In genomic region chr2:232326274-232326895, GRCh38 we compare ENCODE assay signal across 15 cellular contexts. TPM values are rescaled to one million over a fixed set of nuclear protein-coding genes. Genes with fewer than 3 reads are reported as not detected.
DNase-seq lines count a peak whose midpoint lies in the region; ATAC-seq, FAIRE-seq and TF ChIP-seq lines count a peak whose summit lies in the region.
"Not testable (repeated sequence)": the region's sequence is repeated elsewhere in the genome, so short reads cannot be mapped to it uniquely, and the experiment has no call there.
"Had no signal": no experiment of that assay in that cellular context is flagged by ENCODE, and none has a peak within 500 bp of the region (broad histone marks: within the 10 kb centered on the region; RNA-seq: fewer than 3 reads in every experiment).

No MANE protein-coding gene starts in this region.

- not testable (repeated sequence) for H3K56ac ChIP-seq in H1 (replicated peaks; ENCODE audit: insufficient read length, low read depth, low read length)

- not testable (repeated sequence) for H3K27me3 Mint-ChIP-seq in activated CD8-positive, alpha-beta T cell treated with anti-CD3 and anti-CD28 coated beads, Interleukin-2, amount 10 ng/mL, durations not matched to agents 7 days and 5 days (ENCODE audit: low read depth); nephron (ENCODE audit: low read depth)

- not testable (repeated sequence) for H2BK5ac ChIP-seq in H1 (ENCODE audit: low read depth, low read length)

- H3K27ac ChIP-seq in A673 (ENCODE audit: low read depth, low read length, poor library complexity, severe bottlenecking); DOHH2 (ENCODE audit: low read depth, low read length); H1 (ENCODE audit: low read depth, low read length); heart left ventricle; thoracic aorta: not testable (repeated sequence)

- not testable (repeated sequence) for H3K9me3 Mint-ChIP-seq in activated CD8-positive, alpha-beta T cell treated with anti-CD3 and anti-CD28 coated beads, Interleukin-2, amount 10 ng/mL, durations not matched to agents 7 days and 5 days (ENCODE audit: insufficient read depth); nephron

- H3K36me3 ChIP-seq in A673 (ENCODE audit: insufficient read depth, low read length, poor library complexity, severe bottlenecking); DOHH2 (ENCODE audit: control insufficient read depth, low read length); NT2/D1 (ENCODE audit: insufficient read depth, insufficient read length, low read length); H1 (ENCODE audit: control insufficient read depth in 2 of 4, insufficient read depth in 4 of 4, low read length in 3 of 4); heart left ventricle; thoracic aorta: not testable (repeated sequence)

- H2AFZ ChIP-seq in H1 (ENCODE audit: low read length) = not testable (repeated sequence)

- H3K23me2 ChIP-seq in H1 (ENCODE audit: low read depth, low read length) = not testable (repeated sequence)

- H2BK12ac ChIP-seq in H1 (ENCODE audit: low read depth, low read length) = 0 out of 2 replicates have a peak overlapping the region, but pooled peaks have one; percentile 50

- not testable (repeated sequence) for H2BK20ac ChIP-seq in H1 (ENCODE audit: low read length)

- not testable (repeated sequence) for H4K91ac ChIP-seq in H1 (replicated peaks; ENCODE audit: insufficient read length, low read length)

- peaks cover 45% of the 10 kb centered on the region for H3K4me1 Mint-ChIP-seq in activated CD8-positive, alpha-beta T cell treated with anti-CD3 and anti-CD28 coated beads, Interleukin-2, amount 10 ng/mL, durations not matched to agents 7 days and 5 days (ENCODE audit: low read depth)
- H3K4me1 Mint-ChIP-seq in nephron = peaks cover 13% of the 10 kb centered on the region

- peak overlapping the region; percentile 9 for H3K9ac ChIP-seq in NT2/D1 (ENCODE audit: insufficient read length, low read depth)
- not testable (repeated sequence) for H3K9ac ChIP-seq in H1 (replicated peaks in 1 of 4; ENCODE audit: extremely low read depth in 1 of 4, low read depth in 3 of 4, low read length in 3 of 4)

- H3K4me3 Mint-ChIP-seq in activated CD8-positive, alpha-beta T cell treated with anti-CD3 and anti-CD28 coated beads, Interleukin-2, amount 10 ng/mL, durations not matched to agents 7 days and 5 days; nephron: not testable (repeated sequence)

- not testable (repeated sequence) for H3K4ac ChIP-seq in H1 (replicated peaks; ENCODE audit: insufficient read length, low read depth, low read length)

- H4K20me1 ChIP-seq in DOHH2 (ENCODE audit: control insufficient read depth, insufficient read depth, low read depth, low read length); H1 (replicated peaks in 1 of 2; ENCODE audit: control insufficient read depth in 1 of 2, insufficient read depth in 2 of 2, low read length in 2 of 2): not testable (repeated sequence)

- POLR2A ChIA-PET in A673 (lab: Charles Lee; ENCODE audit: low non-redundant PET); H1 (lab: Charles Lee; ENCODE audit: partially characterized antibody): not testable (repeated sequence)
- POLR2A ChIA-PET in activated CD8-positive, alpha-beta T cell treated with anti-CD3 and anti-CD28 coated beads, Interleukin-2, amount 10 ng/mL, durations not matched to agents 7 days and 5 days (lab: Charles Lee) = interaction anchor here (1.5 to 3.4 kb wide), 2 partner anchors 11 to 16 kb away, joined by 4 to 9 read pairs; no protein-coding TSS in a partner anchor

- BruUV-seq in A673 (replicated peaks; lab: Mats Ljungman, UMichigan) = not testable (repeated sequence)

- ATAC-seq in activated CD8-positive, alpha-beta T cell treated with anti-CD3 and anti-CD28 coated beads, Interleukin-2, amount 10 ng/mL, durations not matched to agents 7 days and 5 days; heart left ventricle; thoracic aorta (ENCODE audit: insufficient number of reproducible peaks, low FRiP score, low read depth): not testable (repeated sequence)

- not testable (repeated sequence) for TF ChIP-seq POLR2A in H1 (IDR thresholded peaks at IDR 0.05; ENCODE audit: control extremely low read depth in 1 of 2, low read depth in 2 of 2, low read length in 2 of 2); heart left ventricle (IDR thresholded peaks at IDR 0.05)

- FAIRE-seq in H1 (lab: Jason Lieb, UNC) = not testable (repeated sequence)

- not testable (repeated sequence) for H3K23ac ChIP-seq in H1 (ENCODE audit: insufficient read length)

- H3K9me2 ChIP-seq in DOHH2 (replicated peaks; ENCODE audit: control insufficient read depth, low read length) = not testable (repeated sequence)

- not testable (repeated sequence) for H3K36me3 Mint-ChIP-seq in activated CD8-positive, alpha-beta T cell treated with anti-CD3 and anti-CD28 coated beads, Interleukin-2, amount 10 ng/mL, durations not matched to agents 7 days and 5 days (ENCODE audit: low read depth); nephron (ENCODE audit: low read depth)

- not testable (repeated sequence) for H3K79me2 ChIP-seq in DOHH2 (ENCODE audit: control insufficient read depth, low read length); H1 (ENCODE audit: control insufficient read depth in 1 of 2, insufficient read depth in 2 of 2, low read length in 2 of 2)

- peak; percentile 42; the same call in 1 of the 2 replicates for TF ChIP-seq CTCF in A673 (conservative IDR thresholded peaks at IDR 0.05; ENCODE audit: low read depth, low read length)
- peak; percentile 49 for TF ChIP-seq CTCF in DOHH2 (IDR thresholded peaks at IDR 0.05; ENCODE audit: low read depth, low read length, poor library complexity, severe bottlenecking)
- TF ChIP-seq CTCF in H1 (IDR thresholded peaks at IDR 0.05; ENCODE audit: control extremely low read depth in 1 of 3, insufficient read depth in 1 of 3, low read depth in 1 of 3, low read length in 3 of 3) = not testable (repeated sequence)
- peak in 8 of 12 donors; percentile 19 to 59 (median 48) for TF ChIP-seq CTCF in heart left ventricle (IDR thresholded peaks at IDR 0.05)
- peak; percentile 16 to 38 (median 18) for TF ChIP-seq CTCF in nephron (IDR thresholded peaks at IDR 0.05; ENCODE audit: unreplicated experiment in 3 of 3)
- peak; percentile 36 for TF ChIP-seq CTCF in thoracic aorta (IDR thresholded peaks at IDR 0.05)

- H3K4me1 ChIP-seq in A673 (ENCODE audit: insufficient read depth, low read length, poor library complexity, severe bottlenecking); DOHH2 (ENCODE audit: control insufficient read depth, low read length); heart left ventricle; thoracic aorta (ENCODE audit: control insufficient read depth in 1 of 2, low read depth in 2 of 2): not testable (repeated sequence)
- H3K4me1 ChIP-seq in NT2/D1 (ENCODE audit: insufficient read depth, insufficient read length) (peaks cover 24% of the 10 kb centered on the region), H1 (replicated peaks in 1 of 4; ENCODE audit: control insufficient read depth in 3 of 4, insufficient read depth in 4 of 4, low read length in 3 of 4) (peaks cover 0 to 20% (median 10%) of the 10 kb centered on the region in 4 experiments; a peak in 6 of 7 replicates)

- H3K4me2 ChIP-seq in DOHH2 (ENCODE audit: low read length); H1 (ENCODE audit: insufficient read depth in 1 of 2, low read depth in 2 of 2, low read length in 2 of 2): not testable (repeated sequence)

- not testable (repeated sequence) for H3K79me1 ChIP-seq in H1 (ENCODE audit: low read depth, low read length)

- H2AK5ac ChIP-seq in H1 (ENCODE audit: low read depth, low read length) = not testable (repeated sequence)

- CTCF ChIA-PET in A673 (lab: Charles Lee) = interaction anchor here (0.6 to 0.7 kb wide), 3 partner anchors 420 to 447 kb away, joined by 3 to 4 read pairs (median 3); no protein-coding TSS in a partner anchor
- CTCF ChIA-PET in activated CD8-positive, alpha-beta T cell treated with anti-CD3 and anti-CD28 coated beads, Interleukin-2, amount 10 ng/mL, durations not matched to agents 7 days and 5 days (lab: Charles Lee) = interaction anchor here (0.8 to 10.0 kb wide), 17 partner anchors 10 to 471 kb away, joined by 3 to 99 read pairs (median 7); partner anchors contain the start of gene NPPC
- CTCF ChIA-PET in H1 (lab: Charles Lee; ENCODE audit: partially characterized antibody) = interaction anchor here (0.6 to 10.9 kb wide), 58 partner anchors 10 to 526 kb away, joined by 3 to 124 read pairs (median 4); partner anchors contain the start of gene NPPC

- H4K5ac ChIP-seq in H1 (ENCODE audit: insufficient read length, low read depth, low read length) = not testable (repeated sequence)

- not testable (repeated sequence) for H4K8ac ChIP-seq in H1 (ENCODE audit: extremely low read depth, insufficient read depth, low read length)

- not testable (repeated sequence) for H3K9me3 ChIP-seq in A673 (ENCODE audit: low read depth, low read length, poor library complexity, severe bottlenecking); DOHH2 (ENCODE audit: control insufficient read depth, insufficient read depth, low read length); NT2/D1 (ENCODE audit: insufficient read depth, low read length); H1 (ENCODE audit: insufficient read depth in 2 of 2, low read depth in 1 of 2, low read length in 1 of 2); heart left ventricle; thoracic aorta

- not testable (repeated sequence) for H2BK15ac ChIP-seq in H1 (ENCODE audit: low read length)

- not testable (repeated sequence) for H3K14ac ChIP-seq in H1 (ENCODE audit: insufficient read length)

- not testable (repeated sequence) for H3F3A ChIP-seq in DOHH2 (ENCODE audit: control insufficient read depth, insufficient read depth)

- H3K27me3 ChIP-seq in A673 (replicated peaks; ENCODE audit: insufficient read depth, low read depth, low read length, poor library complexity); DOHH2 (ENCODE audit: control insufficient read depth, low read length); NT2/D1 (ENCODE audit: insufficient read depth, insufficient read length); H1 (replicated peaks in 1 of 4; ENCODE audit: control insufficient read depth in 3 of 4, extremely low read depth in 1 of 4, insufficient read depth in 3 of 4, low read length in 3 of 4); heart left ventricle; thoracic aorta (replicated peaks; ENCODE audit: insufficient read depth): not testable (repeated sequence)

- not testable (repeated sequence) for H2BK120ac ChIP-seq in H1 (replicated peaks; ENCODE audit: low read depth, low read length)

- H3K27ac Mint-ChIP-seq in activated CD8-positive, alpha-beta T cell treated with anti-CD3 and anti-CD28 coated beads, Interleukin-2, amount 10 ng/mL, durations not matched to agents 7 days and 5 days = peak overlapping the region; percentile 49
- not testable (repeated sequence) for H3K27ac Mint-ChIP-seq in nephron

- TF ChIP-seq EP300 in H1 (IDR thresholded peaks at IDR 0.05; ENCODE audit: borderline replicate concordance in 1 of 2, low read depth in 2 of 2, low read length in 2 of 2) = not testable (repeated sequence)

- 50% methylated on average over 4 of the region's 8 CpGs; no CpG with 5 or more reads in 1 of the 2 experiments for WGBS in H1 (ENCODE audit: extremely low coverage in 1 of 2, insufficient coverage in 1 of 2, insufficient read length in 1 of 2, insufficient replicate concordance in 2 of 2, low coverage in 1 of 2, low lambda C conversion rate in 2 of 2, missing lambda C conversion rate in 1 of 2), 2 experiments
- WGBS in heart left ventricle, 4 donors = 68 to 88% (median 80%) methylated on average over 1 to 6 of the region's 8 CpGs

- DNase-seq in A673 (ENCODE audit: low spot score); NT2/D1 (ENCODE audit: low read depth, low spot score); activated CD8-positive, alpha-beta T cell treated with anti-CD3 and anti-CD28 coated beads, Interleukin-2, amount 10 ng/mL, durations not matched to agents 7 days and 5 days; H1 (ENCODE audit: low read depth in 1 of 2, low spot score in 2 of 2); heart left ventricle; thoracic aorta (ENCODE audit: low spot score): not testable (repeated sequence)

- intact Hi-C loops in A673 (cut with micrococcal nuclease; ENCODE audit: unreplicated experiment) (loop anchor here (2.0 kb wide), 1 partner anchor 420 kb away; no protein-coding TSS in a partner anchor), heart left ventricle (cut with DNase I) (loop anchor here (2.0 to 10.0 kb wide), 7 partner anchors 182 to 424 kb away; partner anchors contain the start of gene NPPC (in 2 of the 10))

- not testable (repeated sequence) for H3K4me3 ChIP-seq in A673 (ENCODE audit: low read depth, low read length, poor library complexity, severe bottlenecking); DOHH2 (ENCODE audit: low read length); NT2/D1 (ENCODE audit: insufficient read length, low read depth); H1 (ENCODE audit: extremely low read depth in 1 of 4, insufficient read depth in 2 of 4, low read depth in 3 of 4, low read length in 4 of 4); heart left ventricle; thoracic aorta

- not testable (repeated sequence) for H3K18ac ChIP-seq in H1 (ENCODE audit: extremely low read depth, low read length)

- not testable (repeated sequence) for TF ChIP-seq RAD21 in H1 (IDR thresholded peaks at IDR 0.05 in 1 of 2, conservative IDR thresholded peaks at IDR 0.05 in 1 of 2; ENCODE audit: low read depth in 2 of 2, low read length in 2 of 2)

RNA-seq across cellular contexts. Expression of gene ALPP, which starts 52.2 kb away (rescaled TPM):
- total RNA-seq in A673 (2021) (not detected in 2 replicates), heart left ventricle (not detected), thoracic aorta (not detected)
- not detected for total RNA-seq in activated CD8-positive, alpha-beta T cell treated with anti-CD3 and anti-CD28 coated beads, Interleukin-2, amount 10 ng/mL, durations not matched to agents 7 days and 5 days
- 0.15 TPM in 1 of 2 replicates, not detected in the other for total RNA-seq in H1 (2021; fragmentation: NEBNext Ultra II Directional; extraction: Animal tissue kit (Norgen Biotek cat#: 25700))
- polyA plus RNA-seq in H1 (2011; rRNA removed) (0.15 and 0.20 TPM in 2 replicates), heart left ventricle (not detected)
- 0.06 TPM for polyA plus RNA-seq in H1 (2011; cell fraction: cytosol; rRNA removed)
- 0.19 TPM for polyA plus RNA-seq in H1 (2011; cell fraction: nucleus; rRNA removed)
- polyA plus RNA-seq in H1 (2012, experiment 1 of 2) = 0.28 to 0.85 TPM (median 0.65 TPM) in 4 replicates
- 0.07 TPM for polyA plus RNA-seq in H1 (2012, experiment 2 of 2)
- polyA plus RNA-seq in H1 (2013, experiment 1 of 2) = 0.12 TPM
- 0.06 TPM for polyA plus RNA-seq in H1 (2013, experiment 2 of 2)
- polyA minus RNA-seq in H1 (2011; rRNA and poly(A)+ RNA removed) = 0.06 and 0.07 TPM in 2 replicates
- polyA minus RNA-seq in H1 (2011; cell fraction: cytosol; rRNA and poly(A)+ RNA removed) = not detected
- not detected for polyA minus RNA-seq in H1 (2011; cell fraction: nucleus; rRNA and poly(A)+ RNA removed)
- total RNA-seq: activated CD8-positive, alpha-beta memory T cell treated with anti-CD3 and anti-CD28 coated beads for 36 hours; activated T-cell treated with anti-CD3 and anti-CD28 coated beads, Interleukin-2, amount 50 U/mL, for 72 hours; ascending aorta; foreskin keratinocyte; posterior vena cava; RPMI7951 had no signal
- polyA plus RNA-seq: foreskin keratinocyte, GM23338 had no signal
